ENCODE assay signal across 9 cellular contexts in the genomic region with DNA sequence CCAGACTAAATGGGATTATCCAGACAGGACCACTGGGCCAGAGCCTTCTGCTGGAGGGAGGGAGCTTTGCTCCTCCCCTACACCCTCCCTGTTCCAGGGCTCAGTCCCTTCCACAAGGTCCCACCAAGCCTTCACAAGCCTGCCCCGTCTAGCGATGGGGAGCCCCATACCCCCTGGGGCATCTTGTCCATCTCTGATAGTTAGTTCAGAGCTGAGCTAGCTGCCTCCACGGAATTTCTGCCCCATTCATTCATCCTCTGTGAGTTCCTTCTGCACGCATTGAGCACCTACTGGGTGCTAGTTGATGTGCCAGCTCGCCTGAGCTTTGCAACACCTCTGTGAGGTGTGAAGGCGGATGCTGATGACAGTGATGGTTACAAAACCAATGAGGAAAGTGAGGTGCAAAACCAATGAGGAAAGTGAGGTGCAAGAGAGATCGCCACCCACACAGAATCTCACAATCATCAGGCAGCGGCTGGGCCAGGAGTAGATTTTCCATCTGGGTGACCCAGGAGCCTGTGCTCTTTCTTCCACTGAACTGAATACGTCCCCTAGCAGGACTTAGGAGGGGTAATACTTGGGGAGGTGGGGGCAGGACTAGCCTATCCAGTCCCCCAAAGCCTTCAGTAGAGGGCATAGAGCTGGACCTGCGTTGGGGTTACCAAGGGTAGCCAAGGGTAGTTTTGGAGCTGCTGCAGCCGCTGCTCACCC. TPM values are rescaled to one million over a fixed set of nuclear protein-coding genes. Genes with fewer than 3 reads are reported as not detected.
DNase-seq lines count a peak whose midpoint lies in the region; ATAC-seq and TF ChIP-seq lines count a peak whose summit lies in the region.
"Had no signal": no experiment of that assay in that cellular context is flagged by ENCODE, and none has a peak within 500 bp of the region (broad histone marks: within the 10 kb centered on the region; RNA-seq: fewer than 3 reads in every experiment).

No MANE protein-coding gene starts in this region.

- peaks cover 0 to 8% of the 10 kb centered on the region in 2 donors for H3K27me3 Mint-ChIP-seq in natural killer cell (ENCODE audit: low read depth in 2 of 2)

- no peak for DNase-seq in heart left ventricle
- DNase-seq in left cardiac atrium = no peak
- peak; percentile 72 for DNase-seq in natural killer cell
- no peak for DNase-seq in vagina (ENCODE audit: extremely low spot score in 2 of 2)
- no peak for DNase-seq in COR-L47 (lab: John Stamatoyannopoulos, UW)
- DNase-seq in SW 1271 (lab: John Stamatoyannopoulos, UW) = no peak
- no peak for DNase-seq in SHP77 (lab: John Stamatoyannopoulos, UW)

- H3K27ac Mint-ChIP-seq in natural killer cell = peak overlapping the region; percentile 96 to 98

- TF ChIP-seq CTCF in heart left ventricle (IDR thresholded peaks at IDR 0.05) = no peak
- no peak for TF ChIP-seq CTCF in natural killer cell (IDR thresholded peaks at IDR 0.05)
- TF ChIP-seq CTCF in vagina (IDR thresholded peaks at IDR 0.05) = no peak

- ATAC-seq in heart left ventricle (no peak), left cardiac atrium (no peak), natural killer cell (peak; percentile 69 to 82 (median 82))

- H3K27ac ChIP-seq in heart left ventricle = peak overlapping the region; percentile 66 to 93 (median 79)
- H3K27ac ChIP-seq in cingulate gyrus (ENCODE audit: low read depth, low read length) = peak overlapping the region; percentile 24
- peak overlapping the region; percentile 93 for H3K27ac ChIP-seq in vagina
- H3K27ac ChIP-seq: HL-60 had no signal

- no peaks in the 10 kb centered on the region for H3K9me3 ChIP-seq in heart left ventricle
- no peaks in the 10 kb centered on the region for H3K9me3 ChIP-seq in vagina

- peak overlapping the region; percentile 84 for H3K4me3 Mint-ChIP-seq in natural killer cell

- no peak for TF ChIP-seq POLR2A in heart left ventricle (IDR thresholded peaks at IDR 0.05)
- TF ChIP-seq POLR2A in vagina (IDR thresholded peaks at IDR 0.05) = no peak

- intact Hi-C loops in heart left ventricle (cut with DNase I) = loop anchor here (2.0 to 10.0 kb wide), 7 partner anchors 58 to 358 kb away; partner anchors contain the start of genes ATF4 (in 4 of the 10) and RPS19BP1 (in 2 of the 10)
- intact Hi-C loops in left cardiac atrium (cut with DNase I) = loop anchor here in 1 of 2 donors (5.0 to 10.0 kb wide), 2 partner anchors 61 to 133 kb away; no protein-coding TSS in a partner anchor
- intact Hi-C loops in natural killer cell (cut with micrococcal nuclease) = loop anchor here (1.0 to 10.0 kb wide), 5 partner anchors 33 to 871 kb away; partner anchors contain the start of gene RPL3
- intact Hi-C loops in vagina (cut with DNase I) = loop anchor here (10.0 kb wide), 1 partner anchor 351 kb away; the partner anchor contains the start of gene ATF4

- H3K4me1 ChIP-seq in heart left ventricle (peaks cover 36 to 80% (median 65%) of the 10 kb centered on the region in 12 donors), vagina (peaks cover 79% of the 10 kb centered on the region)

- peak overlapping the region in 2 of 12 donors; percentile 4 to 6 for H3K4me3 ChIP-seq in heart left ventricle
- H3K4me3 ChIP-seq in vagina = no peak overlapping the region

- no peaks in the 10 kb centered on the region for H3K27me3 ChIP-seq in heart left ventricle
- no peaks in the 10 kb centered on the region for H3K27me3 ChIP-seq in vagina

- no peaks in the 10 kb centered on the region for H3K9me3 Mint-ChIP-seq in natural killer cell

- no peaks in the 10 kb centered on the region for H3K36me3 Mint-ChIP-seq in natural killer cell

- H3K4me1 Mint-ChIP-seq in natural killer cell = peaks cover 52 to 82% of the 10 kb centered on the region in 2 donors

- WGBS in heart left ventricle, 4 donors = 58 to 70% (median 66%) methylated on average over 11 of the region's 11 CpGs

- H3K36me3 ChIP-seq in heart left ventricle (no peaks in the 10 kb centered on the region), vagina (no peaks in the 10 kb centered on the region)

RNA-seq across cellular contexts. Expression of gene CBX7, which starts 21.5 kb away (rescaled TPM):
- total RNA-seq in heart left ventricle (100 to 1,000 TPM in 1 of 9 donors, 10 to 100 TPM in 8; 48.3 to 187 (median 75.0) TPM), left cardiac atrium (10 to 100 TPM; 54.5 to 63.7 TPM), natural killer cell (10 to 100 TPM; 49.6 to 52.9 (median 50.0) TPM), vagina (98.0 TPM)
- polyA plus RNA-seq in heart left ventricle = 10 to 100 TPM; 50.1 to 60.4 TPM

Comparison
In these comparisons a context has a peak if more than half of its experiments do, and no peak if none do; other contexts are left out.
1. ATAC-seq: peak in natural killer cell (3 of 3); none in heart left ventricle (0 of 4) and left cardiac atrium (0 of 2).
2. H3K27ac ChIP-seq: peak in every context shown above with its lines; median percentile 93 in vagina; 79 in heart left ventricle; 24 in cingulate gyrus.